25 cellular contexts compared by ENCODE assay signal in genomic region chr6:122701666-122702065, GRCh38.
A peak's percentile ranks its signal among the peaks of the same experiment; 100 is the strongest.
DNase-seq lines count a peak whose midpoint lies in the region; ATAC-seq, FAIRE-seq and TF ChIP-seq lines count a peak whose summit lies in the region.
"Had no signal": no experiment of that assay in that cellular context is flagged by ENCODE, and none has a peak within 500 bp of the region (broad histone marks: within the 10 kb centered on the region; RNA-seq: fewer than 3 reads in every experiment).

No MANE protein-coding gene starts in this region.

- H2AFZ ChIP-seq in keratinocyte (ENCODE audit: control insufficient read depth, low read length): no peak overlapping the region

- TF ChIP-seq CTCF in bronchial epithelial cell (IDR thresholded peaks at IDR 0.05; ENCODE audit: insufficient read depth, low read length, severe bottlenecking) (no peak), epithelial cell of esophagus (IDR thresholded peaks at IDR 0.05; ENCODE audit: insufficient read depth, low read depth, low read length, missing control alignments) (no peak), keratinocyte (optimal IDR thresholded peaks at IDR 0.05 in 1 of 3, IDR thresholded peaks at IDR 0.05 in 1 of 3, conservative IDR thresholded peaks at IDR 0.05 in 1 of 3; ENCODE audit: extremely low read depth in 1 of 3, insufficient read depth in 2 of 3, low read length in 3 of 3) (no peak), right lobe of liver (IDR thresholded peaks at IDR 0.05) (no peak)

- no peak overlapping the region for H3K9ac ChIP-seq in keratinocyte (ENCODE audit: control insufficient read depth, extremely low read depth, insufficient read depth, low read length)
- H3K9ac ChIP-seq: BLaER1 had no signal

- DNase-seq in bronchial epithelial cell (ENCODE audit: low read depth): peak; percentile 55
- peak; percentile 37 for DNase-seq in epithelial cell of esophagus (ENCODE audit: low read depth)
- DNase-seq in keratinocyte (ENCODE audit: low read depth, low spot score): no peak
- DNase-seq in right lobe of liver: no peak
- DNase-seq: 8988T; ACHN; BE2C; C1 segment of cervical spinal cord; CD4-positive, alpha-beta memory T cell; CD4-positive, CD25-positive, alpha-beta regulatory T cell; CD8-positive, alpha-beta memory T cell; COR-L47; DMS 273 treated with DMSO at 0.1 percent for 48 hours; DMS153; DMS53; DMS79; DND-41; EL; GDM1 had no signal

- no peaks in the 10 kb centered on the region for H3K9me1 ChIP-seq in keratinocyte (ENCODE audit: control insufficient read depth, extremely low read depth, insufficient read depth, low read length)

- H3K27ac ChIP-seq in keratinocyte (ENCODE audit: control insufficient read depth, insufficient read depth, low read length): no peak overlapping the region
- H3K27ac ChIP-seq in right lobe of liver: no peak overlapping the region
- H3K27ac ChIP-seq: BLaER1 had no signal

- no peak overlapping the region for H3K4me2 ChIP-seq in keratinocyte (ENCODE audit: control insufficient read depth, extremely low read depth, insufficient read depth, low read depth, low read length)
- H3K4me2 ChIP-seq: BLaER1 had no signal

- H3K4me1 ChIP-seq in keratinocyte (ENCODE audit: control insufficient read depth, extremely low read depth, insufficient read depth, low read length) (peaks cover 9% of the 10 kb centered on the region), right lobe of liver (no peaks in the 10 kb centered on the region)
- H3K4me1 ChIP-seq: BE2C, BLaER1 had no signal

- WGBS in right lobe of liver (ENCODE audit: insufficient coverage, low coverage, low lambda C conversion rate, missing lambda C conversion rate): 91% methylated on average over 1 of the region's 1 CpG

- no peaks in the 10 kb centered on the region for H3K79me2 ChIP-seq in keratinocyte (ENCODE audit: control insufficient read depth, insufficient read depth, low read length)

- H3K4me3 ChIP-seq in bronchial epithelial cell (ENCODE audit: low read depth, low read length) (no peak overlapping the region), epithelial cell of esophagus (ENCODE audit: low read length) (no peak overlapping the region), keratinocyte (ENCODE audit: control insufficient read depth in 2 of 3, extremely low read depth in 1 of 3, insufficient read depth in 2 of 3, low read depth in 1 of 3, low read length in 3 of 3) (no peak overlapping the region), right lobe of liver (no peak overlapping the region)
- H3K4me3 ChIP-seq: BLaER1, GM12878 had no signal

- dilution Hi-C loops in keratinocyte (cut with MboI; ENCODE audit: extremely low pct_ligation_motif_present, low sequenced_read_pairs): no loop called here

- H3K9me3 ChIP-seq in keratinocyte (ENCODE audit: control insufficient read depth, low read depth, low read length) (no peaks in the 10 kb centered on the region), right lobe of liver (no peaks in the 10 kb centered on the region)
- H3K9me3 ChIP-seq: BE2C, BLaER1 had no signal

- TF ChIP-seq POLR2A in right lobe of liver (IDR thresholded peaks at IDR 0.05): no peak

- intact Hi-C loops in right lobe of liver (cut with DNase I): no loop called here

- no peaks in the 10 kb centered on the region for H3K27me3 ChIP-seq in bronchial epithelial cell (ENCODE audit: control insufficient read depth, insufficient read depth, low read length)
- H3K27me3 ChIP-seq in keratinocyte (ENCODE audit: control insufficient read depth, extremely low read depth, insufficient read depth, low read length): no peaks in the 10 kb centered on the region
- H3K27me3 ChIP-seq in right lobe of liver: no peaks in the 10 kb centered on the region
- H3K27me3 ChIP-seq: BE2C, BLaER1 had no signal

- no peaks in the 10 kb centered on the region for H3K36me3 ChIP-seq in bronchial epithelial cell (ENCODE audit: control insufficient read depth, insufficient read depth, low read length)
- no peaks in the 10 kb centered on the region for H3K36me3 ChIP-seq in keratinocyte (ENCODE audit: control insufficient read depth in 2 of 2, extremely low read depth in 1 of 2, insufficient read depth in 2 of 2, low read length in 2 of 2)
- no peaks in the 10 kb centered on the region for H3K36me3 ChIP-seq in right lobe of liver
- H3K36me3 ChIP-seq: BE2C, BLaER1 had no signal

- ATAC-seq in HG02970 (IDR thresholded peaks at IDR 0.05; ENCODE audit: low FRiP score, unreplicated experiment) (no peak), right lobe of liver (no peak)

- FAIRE-seq in bronchial epithelial cell (lab: Jason Lieb, UNC): no peak
- peak; percentile 36 for FAIRE-seq in keratinocyte (lab: Jason Lieb, UNC)
- FAIRE-seq: A204.1, GM12878, GM12892, GM18507 had no signal

- H4K20me1 ChIP-seq in keratinocyte (ENCODE audit: control insufficient read depth, extremely low read depth, insufficient read depth, low read length): no peaks in the 10 kb centered on the region
- H4K20me1 ChIP-seq: BLaER1 had no signal

Comparison
In these comparisons a context has a peak if more than half of its experiments do, and no peak if none do; other contexts are left out.
1. DNase-seq: peak in bronchial epithelial cell (single experiment) and epithelial cell of esophagus (single experiment); none in keratinocyte (single experiment) and right lobe of liver (0 of 3).